In genomic region chr3:72995337-72995736, GRCh38 we compare ENCODE assay signal across 16 cellular contexts. TPM values are rescaled to one million over a fixed set of nuclear protein-coding genes. Genes with fewer than 3 reads are reported as not detected.
A peak's percentile ranks its signal among the peaks of the same experiment; 100 is the strongest.
DNase-seq lines count a peak whose midpoint lies in the region; ATAC-seq and TF ChIP-seq lines count a peak whose summit lies in the region.
"Had no signal": no experiment of that assay in that cellular context is flagged by ENCODE, and none has a peak within 500 bp of the region (broad histone marks: within the 10 kb centered on the region; RNA-seq: fewer than 3 reads in every experiment).

No MANE protein-coding gene starts in this region.

- H3K56ac ChIP-seq in IMR-90 (ENCODE audit: extremely low read depth, insufficient read depth, low read length), result no peak overlapping the region

- H3K79me1 ChIP-seq in IMR-90 (ENCODE audit: low read depth in 1 of 2, low read length in 2 of 2), result peaks cover 3 to 6% of the 10 kb centered on the region in 2 experiments; a peak in 2 of 4 replicates

- no peak overlapping the region for H2AK5ac ChIP-seq in IMR-90 (ENCODE audit: low read depth, low read length)

- no peak overlapping the region for H3K4me3 ChIP-seq in CD8-positive, alpha-beta memory T cell (ENCODE audit: low read length)
- no peak overlapping the region for H3K4me3 ChIP-seq in IMR-90 (ENCODE audit: insufficient read depth, low read depth, low read length)
- no peak overlapping the region for H3K4me3 ChIP-seq in heart left ventricle

- peaks cover 3% of the 10 kb centered on the region; the same call in 1 of the 2 replicates for H3K9me1 ChIP-seq in IMR-90 (ENCODE audit: insufficient read depth, low read length)

- H4K8ac ChIP-seq in IMR-90 (ENCODE audit: low read depth in 2 of 2, low read length in 2 of 2), result no peak overlapping the region

- H2BK5ac ChIP-seq in IMR-90 (ENCODE audit: low read depth, low read length, poor library complexity, severe bottlenecking), result no peak overlapping the region

- ATAC-seq in IMR-90 (ENCODE audit: low read depth), result no peak
- no peak for ATAC-seq in heart left ventricle
- ATAC-seq in GM21526 (IDR thresholded peaks at IDR 0.05; ENCODE audit: low FRiP score, unreplicated experiment), result no peak
- ATAC-seq: stimulated activated naive B cell treated with anti-CD40 and anti-IgM and Interleukin-4, amounts not matched to agents 10 μg/mL and 1 μg/mL and 100 μg/mL, for 72 hours had no signal

- 100% methylated on average over 3 of the region's 10 CpGs; no CpG with 5 or more reads in 1 of the 2 experiments for WGBS in IMR-90 (ENCODE audit: extremely low coverage in 2 of 2, insufficient read length in 1 of 2), 2 experiments
- 76 to 89% (median 86%) methylated on average over 10 of the region's 10 CpGs for WGBS in heart left ventricle, 4 donors

- CTCF ChIA-PET in CD8-positive, alpha-beta memory T cell (lab: Charles Lee), result no interaction called here
- CTCF ChIA-PET in IMR-90 (lab: Yijun Ruan, JAX), result no interaction called here

- BruUV-seq in IMR-90 (replicated peaks; lab: Mats Ljungman, UMichigan), result no TSS peak

- dilution Hi-C loops in IMR-90 (cut with HindIII; ENCODE audit: low sequenced_read_pairs, unreplicated experiment), result no loop called here

- no peak overlapping the region for H4K5ac ChIP-seq in IMR-90 (ENCODE audit: low read depth, low read length)

- H3K9me3 Mint-ChIP-seq in CD8-positive, alpha-beta memory T cell, result no peaks in the 10 kb centered on the region
- no peaks in the 10 kb centered on the region for H3K9me3 Mint-ChIP-seq in endothelial cell (ENCODE audit: unreplicated experiment)
- no peaks in the 10 kb centered on the region for H3K9me3 Mint-ChIP-seq in neural crest cell
- H3K9me3 Mint-ChIP-seq: dendritic cell treated with granulocyte-macrophage colony-stimulating factor and Interleukin-4, amounts not matched to agents 40 ng/mL and 50 ng/mL, for 4 days; stimulated activated naive B cell treated with anti-CD40 and anti-IgM and Interleukin-4, amounts not matched to agents 10 μg/mL and 1 μg/mL and 100 μg/mL, for 72 hours had no signal

- H3K27me3 ChIP-seq in CD8-positive, alpha-beta memory T cell (ENCODE audit: insufficient read depth, low read length, poor library complexity, severe bottlenecking), result no peaks in the 10 kb centered on the region
- H3K27me3 ChIP-seq in IMR-90 (ENCODE audit: control insufficient read depth, insufficient read depth, low read length) (no peaks in the 10 kb centered on the region), heart left ventricle (no peaks in the 10 kb centered on the region)
- H3K27me3 ChIP-seq: tibial nerve had no signal

- H3K18ac ChIP-seq in IMR-90 (ENCODE audit: low read depth, low read length), result no peak overlapping the region

- H3K4me2 ChIP-seq in IMR-90 (ENCODE audit: low read depth, low read length), result no peak overlapping the region

- H3K4me3 Mint-ChIP-seq in CD8-positive, alpha-beta memory T cell, result peak overlapping the region; percentile 13 to 90 (median 68)
- peak overlapping the region; percentile 79 for H3K4me3 Mint-ChIP-seq in endothelial cell (ENCODE audit: unreplicated experiment)
- peak overlapping the region; percentile 85 for H3K4me3 Mint-ChIP-seq in neural crest cell
- H3K4me3 Mint-ChIP-seq: stimulated activated naive B cell treated with anti-CD40 and anti-IgM and Interleukin-4, amounts not matched to agents 10 μg/mL and 1 μg/mL and 100 μg/mL, for 72 hours had no signal

- in situ Hi-C loops in IMR-90 (cut with MboI; ENCODE audit: low sequenced_read_pairs), result no loop called here

- no peak for TF ChIP-seq RAD21 in IMR-90 (IDR thresholded peaks at IDR 0.05; ENCODE audit: low read length)

- no peak overlapping the region for H2AFZ ChIP-seq in IMR-90 (replicated peaks; ENCODE audit: low read length, poor library complexity)

- H4K20me1 ChIP-seq in IMR-90 (ENCODE audit: insufficient read depth, low read length), result peaks cover 31% of the 10 kb centered on the region

- no peak overlapping the region for H2BK20ac ChIP-seq in IMR-90 (ENCODE audit: low read depth, low read length)

- H3K36me3 ChIP-seq in CD8-positive, alpha-beta memory T cell (ENCODE audit: insufficient read depth, low read length), result no peaks in the 10 kb centered on the region
- peaks cover 3% of the 10 kb centered on the region for H3K36me3 ChIP-seq in IMR-90 (ENCODE audit: control insufficient read depth, insufficient read depth, low read length)
- H3K36me3 ChIP-seq in heart left ventricle, result peaks cover 0 to 19% (median 11%) of the 10 kb centered on the region in 9 donors
- H3K36me3 ChIP-seq: tibial nerve had no signal

- H2AK9ac ChIP-seq in IMR-90 (replicated peaks; ENCODE audit: low read depth, low read length, poor library complexity), result peak overlapping the region; percentile 1

- POLR2A ChIA-PET in CD8-positive, alpha-beta memory T cell (lab: Charles Lee), result no interaction called here
- POLR2A ChIA-PET in IMR-90 (lab: Charles Lee; ENCODE audit: unreplicated experiment), result interaction anchor here (0.6 kb wide), 1 partner anchor 16 kb away, joined by 3 read pairs; no protein-coding TSS in a partner anchor

- no peak for DNase-seq in CD8-positive, alpha-beta memory T cell
- no peak for DNase-seq in IMR-90
- no peak for DNase-seq in endothelial cell (ENCODE audit: low spot score)
- no peak for DNase-seq in neural crest cell (ENCODE audit: low read depth, low spot score)
- no peak for DNase-seq in posterior cingulate gyrus
- DNase-seq in heart left ventricle, result no peak
- DNase-seq in posterior vena cava (ENCODE audit: low spot score), result no peak
- DNase-seq: activated CD4-positive, alpha-beta T cell treated with anti-CD3 and anti-CD28 coated beads, Interleukin-2, amount 50 U/mL, for 1 hour; erythroblast; mesendoderm; NCI-H1694 treated with DMSO at 0.1 percent for 48 hours; stimulated activated naive B cell treated with anti-CD40 and anti-IgM and Interleukin-4, amounts not matched to agents 10 μg/mL and 1 μg/mL and 100 μg/mL, for 72 hours; T1000 had no signal

- H3K27ac ChIP-seq in CD8-positive, alpha-beta memory T cell (ENCODE audit: low read depth, low read length), result no peak overlapping the region
- H3K27ac ChIP-seq in IMR-90 (ENCODE audit: insufficient read depth, low read length) (no peak overlapping the region), heart left ventricle (no peak overlapping the region)

- H3K27ac Mint-ChIP-seq in CD8-positive, alpha-beta memory T cell, result peak overlapping the region in 5 of 8 donors; percentile 82 to 96 (median 84)
- H3K27ac Mint-ChIP-seq in endothelial cell (ENCODE audit: unreplicated experiment) (peak overlapping the region; percentile 8), neural crest cell (ENCODE audit: unreplicated experiment) (no peak overlapping the region)

- no peak overlapping the region for H3K4ac ChIP-seq in IMR-90 (ENCODE audit: low read depth, low read length)

- TF ChIP-seq CTCF in IMR-90 (conservative IDR thresholded peaks at IDR 0.05; ENCODE audit: low read depth, low read length), result no peak
- no peak for TF ChIP-seq CTCF in endothelial cell (IDR thresholded peaks at IDR 0.05; ENCODE audit: unreplicated experiment)
- no peak for TF ChIP-seq CTCF in neural crest cell (conservative IDR thresholded peaks at IDR 0.05)
- no peak for TF ChIP-seq CTCF in heart left ventricle (IDR thresholded peaks at IDR 0.05)

- no peaks in the 10 kb centered on the region for H3K9me3 ChIP-seq in CD8-positive, alpha-beta memory T cell (ENCODE audit: low read length)
- H3K9me3 ChIP-seq in IMR-90 (ENCODE audit: control insufficient read depth, insufficient read depth, low read length) (no peaks in the 10 kb centered on the region), heart left ventricle (no peaks in the 10 kb centered on the region)
- H3K9me3 ChIP-seq: tibial nerve had no signal

- no peak overlapping the region for H3K9ac ChIP-seq in IMR-90 (ENCODE audit: low read depth, low read length)

- no peak overlapping the region for H2BK15ac ChIP-seq in IMR-90 (ENCODE audit: low read depth, low read length)

- no peak overlapping the region for H3K23ac ChIP-seq in IMR-90 (ENCODE audit: low read depth, low read length)

- H3K27me3 Mint-ChIP-seq in CD8-positive, alpha-beta memory T cell, result no peaks in the 10 kb centered on the region
- H3K27me3 Mint-ChIP-seq in endothelial cell (ENCODE audit: unreplicated experiment), result peaks cover 3% of the 10 kb centered on the region
- H3K27me3 Mint-ChIP-seq in neural crest cell (ENCODE audit: low read depth), result no peaks in the 10 kb centered on the region
- H3K27me3 Mint-ChIP-seq: dendritic cell treated with granulocyte-macrophage colony-stimulating factor and Interleukin-4, amounts not matched to agents 40 ng/mL and 50 ng/mL, for 4 days; stimulated activated naive B cell treated with anti-CD40 and anti-IgM and Interleukin-4, amounts not matched to agents 10 μg/mL and 1 μg/mL and 100 μg/mL, for 72 hours had no signal

- no peak overlapping the region; the same call in 1 of the 2 replicates for H4K91ac ChIP-seq in IMR-90 (ENCODE audit: insufficient read depth, low read depth, low read length)

- H3K36me3 Mint-ChIP-seq in CD8-positive, alpha-beta memory T cell, result peaks cover 0 to 24% (median 5%) of the 10 kb centered on the region in 3 donors
- H3K36me3 Mint-ChIP-seq in endothelial cell (ENCODE audit: low read depth, unreplicated experiment) (no peaks in the 10 kb centered on the region), neural crest cell (ENCODE audit: low read depth) (peaks cover 5% of the 10 kb centered on the region)

- H3K4me1 ChIP-seq in CD8-positive, alpha-beta memory T cell (ENCODE audit: insufficient read depth, low read length), result peaks cover 31% of the 10 kb centered on the region
- H3K4me1 ChIP-seq in IMR-90 (ENCODE audit: control insufficient read depth, insufficient read depth, low read length), result peaks cover 8% of the 10 kb centered on the region
- H3K4me1 ChIP-seq in heart left ventricle, result peaks cover 0 to 36% (median 26%) of the 10 kb centered on the region in 12 donors

- peaks cover 29 to 38% (median 31%) of the 10 kb centered on the region in 3 donors for H3K4me1 Mint-ChIP-seq in CD8-positive, alpha-beta memory T cell
- H3K4me1 Mint-ChIP-seq in endothelial cell (ENCODE audit: unreplicated experiment) (peaks cover 26% of the 10 kb centered on the region), neural crest cell (peaks cover 28% of the 10 kb centered on the region)

- H3K14ac ChIP-seq in IMR-90 (replicated peaks; ENCODE audit: low read depth, low read length), result no peak overlapping the region

- no peak overlapping the region for H2BK120ac ChIP-seq in IMR-90 (ENCODE audit: low read depth, low read length)

- TF ChIP-seq POLR2A in IMR-90 (IDR thresholded peaks at IDR 0.05; ENCODE audit: low read depth, low read length) (no peak), heart left ventricle (IDR thresholded peaks at IDR 0.05) (no peak)

- intact Hi-C loops in IMR-90 (cut with micrococcal nuclease) (loop anchor here (5.0 kb wide), 4 partner anchors 42 to 108 kb away; partner anchors contain the start of gene GXYLT2), posterior cingulate gyrus (cut with DNase I) (loop anchor here (5.0 kb wide), 4 partner anchors 38 to 148 kb away; partner anchors contain the start of genes GXYLT2 and SHQ1), heart left ventricle (cut with DNase I) (loop anchor here in 8 of 10 donors (5.0 kb wide), 6 partner anchors 33 to 148 kb away; partner anchors contain the start of gene SHQ1 (in 2 of the 8)), posterior vena cava (cut with DNase I) (no loop called here)

RNA-seq across cellular contexts. Expression of gene PPP4R2, which starts 1.3 kb away (rescaled TPM):
- total RNA-seq in CD8-positive, alpha-beta memory T cell, result 100 to 1,000 TPM; 115 to 122 TPM
- polyA plus RNA-seq in CD8-positive, alpha-beta memory T cell, result 45.8 TPM
- 31.4 and 60.0 TPM in 2 replicates for total RNA-seq in IMR-90 (2012; rRNA removed)
- polyA plus RNA-seq in IMR-90 (2012; rRNA removed), result 11.9 and 13.5 TPM in 2 replicates
- polyA plus RNA-seq in IMR-90 (2012; cell fraction: cytosol; rRNA removed), result 0.88 and 1.7 TPM in 2 replicates
- polyA plus RNA-seq in IMR-90 (2012; cell fraction: nucleus; rRNA removed; ENCODE audit: low replicate concordance), result 0.77 and 14.4 TPM in 2 replicates
- total RNA-seq in endothelial cell (ENCODE audit: unreplicated experiment), result 100.0 TPM
- total RNA-seq in neural crest cell, result 99.9 and 105 TPM in 2 replicates
- 10 to 100 TPM; 41.2 to 69.7 (median 50.0) TPM for total RNA-seq in heart left ventricle
- 10 to 100 TPM; 17.0 to 22.0 TPM for polyA plus RNA-seq in heart left ventricle
- 10 to 100 TPM; 36.3 to 50.1 TPM for total RNA-seq in posterior vena cava

Comparison
In these comparisons a context has a peak if more than half of its experiments do, and no peak if none do; other contexts are left out.
1. intact Hi-C loops: an anchor here in IMR-90 (5.0 kb wide), posterior cingulate gyrus (5.0 kb wide) and heart left ventricle (5.0 kb wide); none called in posterior vena cava.